In the genomic region with DNA sequence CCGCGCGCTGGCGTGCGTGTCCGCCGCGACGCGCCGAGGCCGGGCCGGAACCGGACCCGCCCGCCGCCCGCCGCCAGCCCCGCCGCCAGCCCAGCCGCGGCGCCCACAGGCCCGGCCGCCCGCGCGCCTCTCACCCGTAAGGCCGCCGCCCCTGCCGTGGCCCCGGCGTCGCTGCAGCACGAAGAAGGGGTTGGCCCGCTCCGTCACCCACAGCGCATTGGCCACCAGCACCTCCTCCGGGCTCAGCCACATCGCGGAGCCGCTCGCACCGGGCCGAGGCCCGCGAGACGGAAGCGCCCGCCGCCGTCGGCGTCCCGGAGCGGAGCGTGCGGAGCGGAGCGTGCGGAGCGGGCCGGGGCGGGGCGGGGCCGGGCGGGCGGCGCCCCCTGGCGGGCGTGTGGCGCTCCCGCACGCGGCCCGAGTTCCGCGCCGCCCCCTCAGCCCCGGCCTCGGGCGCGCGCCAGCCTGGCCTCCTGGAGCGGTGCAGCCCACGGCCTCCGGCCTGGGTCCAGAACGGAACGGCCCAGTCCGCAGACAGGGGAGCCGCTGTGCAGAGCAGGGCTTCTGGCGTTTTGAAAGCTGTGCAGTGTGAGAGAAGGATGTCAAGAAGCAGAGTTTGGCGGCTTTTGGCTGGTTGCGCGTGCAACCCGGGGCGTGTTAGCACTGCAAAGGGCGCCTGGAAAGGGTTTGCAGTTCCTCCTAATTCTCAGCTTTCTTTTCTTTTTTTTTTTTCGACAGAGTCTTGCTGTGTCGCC, we compare ENCODE assay signal across 1 cellular context.
TF ChIP-seq lines count a peak whose summit lies in the region.

A gene (minus strand): TSS at position 328 of the 755 bp plus-strand sequence. CDS start 76 bp downstream, at position 252.

TF ChIP-seq in GM23338, 12 proteins besides CTCF, POLR2A, EP300 and RAD21 (continued from another document):
- TF ChIP-seq, protein P1, sequence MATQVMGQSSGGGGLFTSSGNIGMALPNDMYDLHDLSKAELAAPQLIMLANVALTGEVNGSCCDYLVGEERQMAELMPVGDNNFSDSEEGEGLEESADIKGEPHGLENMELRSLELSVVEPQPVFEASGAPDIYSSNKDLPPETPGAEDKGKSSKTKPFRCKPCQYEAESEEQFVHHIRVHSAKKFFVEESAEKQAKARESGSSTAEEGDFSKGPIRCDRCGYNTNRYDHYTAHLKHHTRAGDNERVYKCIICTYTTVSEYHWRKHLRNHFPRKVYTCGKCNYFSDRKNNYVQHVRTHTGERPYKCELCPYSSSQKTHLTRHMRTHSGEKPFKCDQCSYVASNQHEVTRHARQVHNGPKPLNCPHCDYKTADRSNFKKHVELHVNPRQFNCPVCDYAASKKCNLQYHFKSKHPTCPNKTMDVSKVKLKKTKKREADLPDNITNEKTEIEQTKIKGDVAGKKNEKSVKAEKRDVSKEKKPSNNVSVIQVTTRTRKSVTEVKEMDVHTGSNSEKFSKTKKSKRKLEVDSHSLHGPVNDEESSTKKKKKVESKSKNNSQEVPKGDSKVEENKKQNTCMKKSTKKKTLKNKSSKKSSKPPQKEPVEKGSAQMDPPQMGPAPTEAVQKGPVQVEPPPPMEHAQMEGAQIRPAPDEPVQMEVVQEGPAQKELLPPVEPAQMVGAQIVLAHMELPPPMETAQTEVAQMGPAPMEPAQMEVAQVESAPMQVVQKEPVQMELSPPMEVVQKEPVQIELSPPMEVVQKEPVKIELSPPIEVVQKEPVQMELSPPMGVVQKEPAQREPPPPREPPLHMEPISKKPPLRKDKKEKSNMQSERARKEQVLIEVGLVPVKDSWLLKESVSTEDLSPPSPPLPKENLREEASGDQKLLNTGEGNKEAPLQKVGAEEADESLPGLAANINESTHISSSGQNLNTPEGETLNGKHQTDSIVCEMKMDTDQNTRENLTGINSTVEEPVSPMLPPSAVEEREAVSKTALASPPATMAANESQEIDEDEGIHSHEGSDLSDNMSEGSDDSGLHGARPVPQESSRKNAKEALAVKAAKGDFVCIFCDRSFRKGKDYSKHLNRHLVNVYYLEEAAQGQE (IDR thresholded peaks at IDR 0.05; ENCODE audit: unreplicated experiment): no peak
